In the genomic region with DNA sequence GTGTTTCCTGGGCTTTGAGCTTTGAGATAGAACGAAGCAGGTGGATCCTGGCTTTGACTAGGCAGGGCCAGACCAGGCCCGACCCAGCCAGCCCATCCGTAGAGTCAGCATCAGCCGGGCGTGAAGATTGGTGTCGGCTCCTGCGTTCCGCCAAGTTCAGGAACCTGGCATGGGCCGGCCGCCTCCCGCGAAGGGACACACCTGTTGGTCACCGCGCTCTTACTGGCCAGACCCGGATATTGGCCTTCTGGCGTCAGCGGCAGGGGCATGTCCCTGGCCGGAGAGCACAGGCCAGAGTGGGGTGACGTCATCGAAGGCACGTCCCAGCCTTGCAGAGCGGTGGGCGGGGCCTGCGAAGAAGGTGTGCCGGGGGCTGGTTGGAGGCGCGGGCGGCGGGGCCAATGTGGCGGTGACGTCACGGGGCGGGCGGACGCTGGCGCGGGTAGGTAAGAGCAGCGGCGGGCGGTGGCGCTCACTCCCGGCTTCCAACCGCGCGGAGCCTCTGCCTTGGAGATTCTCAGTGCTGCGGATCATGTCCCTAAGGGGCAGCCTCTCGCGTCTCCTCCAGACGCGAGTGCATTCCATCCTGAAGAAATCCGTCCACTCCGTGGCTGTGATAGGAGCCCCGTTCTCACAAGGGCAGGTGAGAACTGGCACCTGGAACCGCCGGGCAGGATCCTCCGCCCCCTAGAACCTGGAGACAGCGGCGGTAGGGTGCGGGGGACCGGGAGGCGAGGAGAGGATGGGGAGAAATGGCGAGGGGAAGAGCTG, we compare ENCODE assay signal across 8 cellular contexts. TPM values are rescaled to one million over a fixed set of nuclear protein-coding genes. Genes with fewer than 3 reads are reported as not detected.
A peak's percentile ranks its signal among the peaks of the same experiment; 100 is the strongest.
DNase-seq lines count a peak whose midpoint lies in the region; ATAC-seq and TF ChIP-seq lines count a peak whose summit lies in the region.

A gene (plus strand): TSS at position 475 of the 771 bp plus-strand sequence. CDS start 58 bp downstream, at position 533.

- peak within 1 kb of the TSS; percentile 80 for H3K4me2 ChIP-seq in KMS-11

- DNase-seq in DMS79 (lab: John Stamatoyannopoulos, UW), result peak; percentile 96
- DNase-seq in Peyer's patch, result peak; percentile 100
- DNase-seq in activated T-helper 1 cell treated with anti-CD3 and anti-CD28 coated beads, Interleukin-12 subunit alpha, Interleukin-12 subunit beta, Interleukin-2, Interleukin-4 antibody, amounts not matched to agents 30 ng/mL and 10 ng/mL and 1 ng/mL, durations not matched to agents 14 hours and 24 hours and 36 hours (ENCODE audit: low spot score), result peak; percentile 94
- peak; percentile 77 for DNase-seq in fibroblast of gingiva (ENCODE audit: low read depth)
- peak; percentile 96 for DNase-seq in naive B cell

- peak; percentile 92 to 95 for TF ChIP-seq POLR2A in Peyer's patch (IDR thresholded peaks at IDR 0.05)

- no peaks in the 10 kb centered on the region for H3K9me3 Mint-ChIP-seq in activated T-helper 1 cell treated with anti-CD3 and anti-CD28 coated beads, Interleukin-12 subunit alpha, Interleukin-12 subunit beta, Interleukin-2, Interleukin-4 antibody, amounts not matched to agents 30 ng/mL and 10 ng/mL and 1 ng/mL, durations not matched to agents 14 hours and 24 hours and 36 hours
- no peaks in the 10 kb centered on the region for H3K9me3 Mint-ChIP-seq in naive B cell
- no peaks in the 10 kb centered on the region for H3K9me3 Mint-ChIP-seq in stimulated activated memory B cell treated with anti-CD40 and anti-IgM and Interleukin-4, amounts not matched to agents 10 μg/mL and 1 μg/mL and 100 μg/mL, for 72 hours

- H3K4me3 Mint-ChIP-seq in activated T-helper 1 cell treated with anti-CD3 and anti-CD28 coated beads, Interleukin-12 subunit alpha, Interleukin-12 subunit beta, Interleukin-2, Interleukin-4 antibody, amounts not matched to agents 30 ng/mL and 10 ng/mL and 1 ng/mL, durations not matched to agents 14 hours and 24 hours and 36 hours, result peak within 1 kb of the TSS; percentile 86
- peak within 1 kb of the TSS; percentile 88 to 96 (median 94) for H3K4me3 Mint-ChIP-seq in naive B cell
- H3K4me3 Mint-ChIP-seq in stimulated activated memory B cell treated with anti-CD40 and anti-IgM and Interleukin-4, amounts not matched to agents 10 μg/mL and 1 μg/mL and 100 μg/mL, for 72 hours, result peak within 1 kb of the TSS; percentile 87

- no peaks in the 10 kb centered on the region for H3K79me2 ChIP-seq in KMS-11 (ENCODE audit: insufficient read depth, low read depth)

- H3K9me3 ChIP-seq in Peyer's patch, result no peaks in the 10 kb centered on the region

- no peak for TF ChIP-seq CTCF in KMS-11 (conservative IDR thresholded peaks at IDR 0.05; ENCODE audit: low read depth, low read length)
- peak in 2 of 6 experiments; percentile 2 to 16 for TF ChIP-seq CTCF in Peyer's patch (IDR thresholded peaks at IDR 0.05)

- H3K36me3 Mint-ChIP-seq in activated T-helper 1 cell treated with anti-CD3 and anti-CD28 coated beads, Interleukin-12 subunit alpha, Interleukin-12 subunit beta, Interleukin-2, Interleukin-4 antibody, amounts not matched to agents 30 ng/mL and 10 ng/mL and 1 ng/mL, durations not matched to agents 14 hours and 24 hours and 36 hours (ENCODE audit: low read depth), result peaks cover 3% of the 10 kb centered on the region
- H3K36me3 Mint-ChIP-seq in naive B cell, result no peaks in the 10 kb centered on the region
- no peaks in the 10 kb centered on the region for H3K36me3 Mint-ChIP-seq in stimulated activated memory B cell treated with anti-CD40 and anti-IgM and Interleukin-4, amounts not matched to agents 10 μg/mL and 1 μg/mL and 100 μg/mL, for 72 hours

- H3K4me1 ChIP-seq in KMS-11 (ENCODE audit: low read depth, poor library complexity, severe bottlenecking) (peaks cover 16% of the 10 kb centered on the region), Peyer's patch (peaks cover 0 to 28% (median 3%) of the 10 kb centered on the region in 4 donors)

- H2AFZ ChIP-seq in KMS-11 (ENCODE audit: low read depth), result peak within 1 kb of the TSS; percentile 83

- H3K27ac Mint-ChIP-seq in activated T-helper 1 cell treated with anti-CD3 and anti-CD28 coated beads, Interleukin-12 subunit alpha, Interleukin-12 subunit beta, Interleukin-2, Interleukin-4 antibody, amounts not matched to agents 30 ng/mL and 10 ng/mL and 1 ng/mL, durations not matched to agents 14 hours and 24 hours and 36 hours, result peak within 1 kb of the TSS; percentile 71
- H3K27ac Mint-ChIP-seq in naive B cell, result peak within 1 kb of the TSS; percentile 95 to 99 (median 98)
- H3K27ac Mint-ChIP-seq in stimulated activated memory B cell treated with anti-CD40 and anti-IgM and Interleukin-4, amounts not matched to agents 10 μg/mL and 1 μg/mL and 100 μg/mL, for 72 hours, result peak within 1 kb of the TSS; percentile 83

- no peak within 1 kb of the TSS for H3K4me3 ChIP-seq in KMS-11 (IDR thresholded peaks at IDR 0.05; ENCODE audit: insufficient read depth, low read depth, low read length)
- H3K4me3 ChIP-seq in Peyer's patch, result peak within 1 kb of the TSS; percentile 47 to 70 (median 54)

- H3K4me1 Mint-ChIP-seq in activated T-helper 1 cell treated with anti-CD3 and anti-CD28 coated beads, Interleukin-12 subunit alpha, Interleukin-12 subunit beta, Interleukin-2, Interleukin-4 antibody, amounts not matched to agents 30 ng/mL and 10 ng/mL and 1 ng/mL, durations not matched to agents 14 hours and 24 hours and 36 hours (ENCODE audit: low read depth), result peaks cover 39% of the 10 kb centered on the region
- peaks cover 20 to 24% (median 21%) of the 10 kb centered on the region in 3 donors for H3K4me1 Mint-ChIP-seq in naive B cell
- peaks cover 25% of the 10 kb centered on the region for H3K4me1 Mint-ChIP-seq in stimulated activated memory B cell treated with anti-CD40 and anti-IgM and Interleukin-4, amounts not matched to agents 10 μg/mL and 1 μg/mL and 100 μg/mL, for 72 hours

- H3K36me3 ChIP-seq in KMS-11 (ENCODE audit: insufficient read depth) (no peaks in the 10 kb centered on the region), Peyer's patch (no peaks in the 10 kb centered on the region)

- intact Hi-C loops in activated T-helper 1 cell treated with anti-CD3 and anti-CD28 coated beads, Interleukin-12 subunit alpha, Interleukin-12 subunit beta, Interleukin-2, Interleukin-4 antibody, amounts not matched to agents 30 ng/mL and 10 ng/mL and 1 ng/mL, durations not matched to agents 14 hours and 24 hours and 36 hours (cut with micrococcal nuclease), result loop anchor here (1.0 to 5.0 kb wide), 6 partner anchors 19 to 260 kb away; a partner anchor contains a TSS

- H3K27ac ChIP-seq in KMS-11, result peak within 1 kb of the TSS; percentile 39; the same call in 1 of the 2 replicates
- peak within 1 kb of the TSS; percentile 58 to 81 (median 74) for H3K27ac ChIP-seq in Peyer's patch

- peaks cover 14% of the 10 kb centered on the region for H3K27me3 Mint-ChIP-seq in activated T-helper 1 cell treated with anti-CD3 and anti-CD28 coated beads, Interleukin-12 subunit alpha, Interleukin-12 subunit beta, Interleukin-2, Interleukin-4 antibody, amounts not matched to agents 30 ng/mL and 10 ng/mL and 1 ng/mL, durations not matched to agents 14 hours and 24 hours and 36 hours (ENCODE audit: insufficient read depth)
- H3K27me3 Mint-ChIP-seq in naive B cell, result no peaks in the 10 kb centered on the region
- H3K27me3 Mint-ChIP-seq in stimulated activated memory B cell treated with anti-CD40 and anti-IgM and Interleukin-4, amounts not matched to agents 10 μg/mL and 1 μg/mL and 100 μg/mL, for 72 hours, result no peaks in the 10 kb centered on the region

- no peaks in the 10 kb centered on the region for H4K20me1 ChIP-seq in KMS-11 (ENCODE audit: insufficient read depth)

- H3K27me3 ChIP-seq in KMS-11 (ENCODE audit: insufficient read depth, low read depth) (no peaks in the 10 kb centered on the region; the same call in 1 of the 2 replicates), Peyer's patch (no peaks in the 10 kb centered on the region)

- H3K9ac ChIP-seq in KMS-11, result peak within 1 kb of the TSS; percentile 44; the same call in 1 of the 2 replicates

- ATAC-seq in GM21786 (IDR thresholded peaks at IDR 0.05; ENCODE audit: unreplicated experiment) (peak; percentile 93), naive B cell (ENCODE audit: low read depth in 2 of 2) (peak; percentile 83 to 86)
- peak; percentile 99 for ATAC-seq in stimulated activated memory B cell treated with anti-CD40 and anti-IgM and Interleukin-4, amounts not matched to agents 10 μg/mL and 1 μg/mL and 100 μg/mL, for 72 hours

RNA-seq across cellular contexts. Expression of the gene that starts here (rescaled TPM):
- 100 to 1,000 TPM in 1 of 4 donors, 10 to 100 TPM in 3; 13.2 to 125 (median 67.6) TPM for total RNA-seq in Peyer's patch
- total RNA-seq in activated T-helper 1 cell treated with anti-CD3 and anti-CD28 coated beads, Interleukin-12 subunit alpha, Interleukin-12 subunit beta, Interleukin-2, Interleukin-4 antibody, amounts not matched to agents 30 ng/mL and 10 ng/mL and 1 ng/mL, durations not matched to agents 14 hours and 24 hours and 36 hours, result 5.2 and 7.1 TPM in 2 replicates
- polyA plus RNA-seq in naive B cell (ENCODE audit: low read depth in 6 of 6), result 1 to 10 TPM in 3 of 6 donors, under 1 TPM in 2, not detected in 1; 0.70 to 1.4 (median 1.1) TPM
